ENCODE assay signal across 6 cellular contexts in genomic region chr16:2250652-2251280, GRCh38. TPM values are rescaled to one million over a fixed set of nuclear protein-coding genes. Genes with fewer than 3 reads are reported as not detected.
DNase-seq lines count a peak whose midpoint lies in the region; ATAC-seq and TF ChIP-seq lines count a peak whose summit lies in the region.

No MANE protein-coding gene starts in this region.

- peaks cover 2% of the 10 kb centered on the region for H3K4me1 Mint-ChIP-seq in T-helper 1 cell treated with Interleukin-12 subunit alpha and Interleukin-12 subunit beta and Interleukin-4 antibody, amounts not matched to agents 30 μg/mL and 1 μg/mL, for 36 hours (ENCODE audit: low read depth)

- DNase-seq in esophagus squamous epithelium (lab: John Stamatoyannopoulos, UW), result no peak
- peak; percentile 50 for DNase-seq in stimulated activated CD4-positive, alpha-beta T cell treated with anti-CD3 and anti-CD28 coated beads, Interleukin-1b, Interleukin-23, amount 100 ng/mL, for 48 hours

- H3K27ac Mint-ChIP-seq in T-helper 1 cell treated with Interleukin-12 subunit alpha and Interleukin-12 subunit beta and Interleukin-4 antibody, amounts not matched to agents 30 μg/mL and 1 μg/mL, for 36 hours, result peak overlapping the region; percentile 91

- peaks cover 26 to 65% (median 38%) of the 10 kb centered on the region in 3 donors for H3K36me3 ChIP-seq in esophagus squamous epithelium

- ATAC-seq in GM19025 (IDR thresholded peaks at IDR 0.05; ENCODE audit: low read depth, unreplicated experiment), result peak; percentile 1
- no peak for ATAC-seq in HG03457 (IDR thresholded peaks at IDR 0.05; ENCODE audit: unreplicated experiment)
- no peak for ATAC-seq in GM18907 (IDR thresholded peaks at IDR 0.05; ENCODE audit: unreplicated experiment)

- H3K27me3 Mint-ChIP-seq in T-helper 1 cell treated with Interleukin-12 subunit alpha and Interleukin-12 subunit beta and Interleukin-4 antibody, amounts not matched to agents 30 μg/mL and 1 μg/mL, for 36 hours (ENCODE audit: low read depth), result no peaks in the 10 kb centered on the region

- peaks cover 7 to 33% (median 18%) of the 10 kb centered on the region in 3 donors for H3K4me1 ChIP-seq in esophagus squamous epithelium

- TF ChIP-seq CTCF in esophagus squamous epithelium (IDR thresholded peaks at IDR 0.05), result no peak

- peak overlapping the region; percentile 87 to 99 (median 98) for H3K27ac ChIP-seq in esophagus squamous epithelium

- H3K4me3 Mint-ChIP-seq in T-helper 1 cell treated with Interleukin-12 subunit alpha and Interleukin-12 subunit beta and Interleukin-4 antibody, amounts not matched to agents 30 μg/mL and 1 μg/mL, for 36 hours, result peak overlapping the region; percentile 94

- no peaks in the 10 kb centered on the region for H3K27me3 ChIP-seq in esophagus squamous epithelium

- no peaks in the 10 kb centered on the region for H3K9me3 ChIP-seq in esophagus squamous epithelium

- no peak for TF ChIP-seq POLR2A in esophagus squamous epithelium (IDR thresholded peaks at IDR 0.05)

- H3K36me3 Mint-ChIP-seq in T-helper 1 cell treated with Interleukin-12 subunit alpha and Interleukin-12 subunit beta and Interleukin-4 antibody, amounts not matched to agents 30 μg/mL and 1 μg/mL, for 36 hours (ENCODE audit: low read depth), result peaks cover 16% of the 10 kb centered on the region

- intact Hi-C loops in esophagus squamous epithelium (cut with DNase I), result no loop called here

- H3K4me3 ChIP-seq in esophagus squamous epithelium, result peak overlapping the region; percentile 54 to 92 (median 70)

- WGBS in esophagus squamous epithelium, 2 donors, result 5 to 11% methylated on average over 17 to 23 of the region's 33 CpGs

- no peaks in the 10 kb centered on the region for H3K9me3 Mint-ChIP-seq in T-helper 1 cell treated with Interleukin-12 subunit alpha and Interleukin-12 subunit beta and Interleukin-4 antibody, amounts not matched to agents 30 μg/mL and 1 μg/mL, for 36 hours

RNA-seq across cellular contexts. Expression of gene ECI1, which starts 0.6 kb away (rescaled TPM):
- 10 to 100 TPM; 38.6 to 50.7 (median 42.6) TPM for total RNA-seq in esophagus squamous epithelium

RNA-seq across cellular contexts. Expression of gene DNASE1L2, which starts 14.5 kb away (rescaled TPM):
- total RNA-seq in esophagus squamous epithelium, result under 1 TPM in 3 of 4 donors, not detected in 1; 0.38 to 0.61 (median 0.57) TPM

RNA-seq across cellular contexts. Expression of gene RNPS1, which starts 17.2 kb away (rescaled TPM):
- 100 to 1,000 TPM in 3 of 4 donors, 10 to 100 TPM in 1; 93.0 to 125 (median 114) TPM for total RNA-seq in esophagus squamous epithelium

RNA-seq across cellular contexts. Expression of gene E4F1, which starts 27.4 kb away (rescaled TPM):
- 10 to 100 TPM; 16.8 to 25.6 (median 19.2) TPM for total RNA-seq in esophagus squamous epithelium

RNA-seq across cellular contexts. Expression of gene PGP, which starts 36.1 kb away (rescaled TPM):
- total RNA-seq in esophagus squamous epithelium, result 10 to 100 TPM in 1 of 4 donors, 1 to 10 TPM in 3; 5.5 to 14.2 (median 7.4) TPM
